In the genomic region with DNA sequence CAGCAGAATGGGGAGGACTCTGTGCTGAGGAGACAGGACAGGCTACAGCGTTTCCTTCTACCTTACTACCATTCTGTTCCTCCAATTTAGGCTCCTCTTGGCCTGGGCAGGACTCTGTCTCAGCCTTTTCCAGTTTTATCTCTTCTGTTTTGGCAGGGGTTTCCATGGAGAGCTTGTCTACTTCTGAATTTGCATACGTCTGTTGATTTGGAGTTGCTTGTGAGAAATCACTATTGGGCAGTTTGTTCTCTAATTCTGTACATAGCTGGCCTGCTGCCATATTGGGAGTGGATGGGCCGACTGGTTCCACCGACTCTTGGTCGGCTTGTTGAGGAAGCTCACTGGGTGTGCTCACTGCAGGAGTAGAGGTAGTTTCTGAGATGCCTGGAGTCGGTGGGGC, we compare ENCODE assay signal across 25 cellular contexts.
DNase-seq lines count a peak whose midpoint lies in the region; ATAC-seq, FAIRE-seq and TF ChIP-seq lines count a peak whose summit lies in the region.
"Had no signal": no experiment of that assay in that cellular context is flagged by ENCODE, and none has a peak within 500 bp of the region (broad histone marks: within the 10 kb centered on the region; RNA-seq: fewer than 3 reads in every experiment).

No MANE protein-coding gene starts in this region.

- TF ChIP-seq CTCF in epithelial cell of esophagus (IDR thresholded peaks at IDR 0.05; ENCODE audit: insufficient read depth, low read depth, low read length, missing control alignments): no peak

- intact Hi-C loops in left ventricle myocardium superior (cut with micrococcal nuclease) (no loop called here), Right ventricle myocardium superior (cut with DNase I) (no loop called here)

- ATAC-seq in left ventricle myocardium superior (peak; percentile 34), Right ventricle myocardium superior (ENCODE audit: poor library complexity) (no peak)
- ATAC-seq: activated CD8-positive, alpha-beta memory T cell treated with anti-CD3 and anti-CD28 coated beads, Interleukin-2, amount 10 ng/mL, durations not matched to agents 7 days and 5 days; activated T-cell treated with anti-CD3 and anti-CD28 coated beads, Interleukin-2, amount 50 U/mL, for 72 hours; gastrocnemius medialis had no signal

- FAIRE-seq in GM12892 (lab: Jason Lieb, UNC): no peak
- FAIRE-seq: G401.6 had no signal

- TF ChIP-seq POLR2A in GM12892 (IDR thresholded peaks at IDR 0.05; ENCODE audit: low read depth, low read length): no peak

- no peak overlapping the region for H3K4me3 ChIP-seq in epithelial cell of esophagus (ENCODE audit: low read length)
- H3K4me3 ChIP-seq: gastrocnemius medialis, suprapubic skin had no signal

- no peak for DNase-seq in left ventricle myocardium superior
- DNase-seq in Right ventricle myocardium superior: no peak
- peak; percentile 39 to 62 for DNase-seq in NCI-H526 (lab: John Stamatoyannopoulos, UW)
- DNase-seq in epithelial cell of esophagus (ENCODE audit: low read depth): peak; percentile 5
- DNase-seq in GM12892 (ENCODE audit: insufficient read length): no peak
- DNase-seq in inferior parietal cortex (ENCODE audit: extremely low spot score): no peak
- DNase-seq in amygdala (lab: John Stamatoyannopoulos, UW): no peak
- DNase-seq in NCI-H2081 (lab: John Stamatoyannopoulos, UW): no peak
- DNase-seq: activated CD4-positive, alpha-beta T cell treated with anti-CD3 and anti-CD28 coated beads, Interleukin-2, amount 50 U/mL, for 4 hours; activated CD8-positive, alpha-beta memory T cell treated with anti-CD3 and anti-CD28 coated beads, Interleukin-2, amount 10 ng/mL, durations not matched to agents 7 days and 5 days; activated naive CD4-positive, alpha-beta T cell; activated T-cell treated with anti-CD3 and anti-CD28 coated beads, Interleukin-2, amount 50 U/mL, for 72 hours; AML-193; cerebellar nuclear complex; dermis blood vessel endothelial cell; gastrocnemius medialis; mammary epithelial cell; NCI-H1048; NCI-H446 treated with DMSO at 0.1 percent for 48 hours; nephron progenitor cell; RPMI8226; stimulated activated naive CD4-positive, alpha-beta T cell treated with Interleukin-2 at 50 U/mL for 16 hours; T1000 had no signal

Comparison
In these comparisons a context has a peak if more than half of its experiments do, and no peak if none do; other contexts are left out.
1. DNase-seq: peak in NCI-H526 (2 of 2) and epithelial cell of esophagus (single experiment); none in left ventricle myocardium superior (single experiment), Right ventricle myocardium superior (single experiment), GM12892 (single experiment), inferior parietal cortex (single experiment), amygdala (0 of 56) and NCI-H2081 (0 of 2).